In the genomic region with DNA sequence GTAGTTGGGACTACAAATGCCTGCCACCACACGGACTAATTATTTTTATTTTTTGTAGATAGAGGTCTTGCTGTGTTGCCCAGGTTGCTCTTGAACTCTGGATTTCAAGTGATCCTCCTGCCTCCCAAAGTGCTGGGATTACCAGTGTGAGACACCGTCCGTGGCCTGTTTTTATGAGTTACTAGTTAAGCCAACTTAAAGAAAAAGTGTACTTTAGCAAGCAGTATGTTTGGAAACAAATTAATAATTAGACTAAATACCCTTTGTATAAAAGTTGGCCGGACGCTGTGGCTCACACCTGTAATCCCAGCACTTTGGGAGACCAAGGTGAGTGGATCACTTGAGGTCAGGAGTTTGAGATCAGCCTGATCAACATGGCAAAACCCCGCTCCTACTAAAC, we compare ENCODE assay signal across 8 cellular contexts. TPM values are rescaled to one million over a fixed set of nuclear protein-coding genes. Genes with fewer than 3 reads are reported as not detected.
"Had no signal": no experiment of that assay in that cellular context is flagged by ENCODE, and none has a peak within 500 bp of the region (broad histone marks: within the 10 kb centered on the region; RNA-seq: fewer than 3 reads in every experiment).

No MANE protein-coding gene starts in this region.

- H3K27ac Mint-ChIP-seq: HFFc6, IgD-negative memory B cell had no signal

- H3K9me3 Mint-ChIP-seq: HFFc6 had no signal

- H3K4me1 Mint-ChIP-seq: IgD-negative memory B cell had no signal

- H3K4me3 Mint-ChIP-seq: HFFc6, IgD-negative memory B cell had no signal

- DNase-seq: GM23248, GOT3, H7, HFFc6, KBM-7 had no signal

- ATAC-seq: HCT116, HepG2 had no signal

- H3K36me3 Mint-ChIP-seq: IgD-negative memory B cell had no signal

RNA-seq across cellular contexts. Expression of gene PTPN13, which starts 14.2 kb away (rescaled TPM):
- total RNA-seq: HepG2 had no signal
